ENCODE assay signal across 20 cellular contexts in the genomic region with DNA sequence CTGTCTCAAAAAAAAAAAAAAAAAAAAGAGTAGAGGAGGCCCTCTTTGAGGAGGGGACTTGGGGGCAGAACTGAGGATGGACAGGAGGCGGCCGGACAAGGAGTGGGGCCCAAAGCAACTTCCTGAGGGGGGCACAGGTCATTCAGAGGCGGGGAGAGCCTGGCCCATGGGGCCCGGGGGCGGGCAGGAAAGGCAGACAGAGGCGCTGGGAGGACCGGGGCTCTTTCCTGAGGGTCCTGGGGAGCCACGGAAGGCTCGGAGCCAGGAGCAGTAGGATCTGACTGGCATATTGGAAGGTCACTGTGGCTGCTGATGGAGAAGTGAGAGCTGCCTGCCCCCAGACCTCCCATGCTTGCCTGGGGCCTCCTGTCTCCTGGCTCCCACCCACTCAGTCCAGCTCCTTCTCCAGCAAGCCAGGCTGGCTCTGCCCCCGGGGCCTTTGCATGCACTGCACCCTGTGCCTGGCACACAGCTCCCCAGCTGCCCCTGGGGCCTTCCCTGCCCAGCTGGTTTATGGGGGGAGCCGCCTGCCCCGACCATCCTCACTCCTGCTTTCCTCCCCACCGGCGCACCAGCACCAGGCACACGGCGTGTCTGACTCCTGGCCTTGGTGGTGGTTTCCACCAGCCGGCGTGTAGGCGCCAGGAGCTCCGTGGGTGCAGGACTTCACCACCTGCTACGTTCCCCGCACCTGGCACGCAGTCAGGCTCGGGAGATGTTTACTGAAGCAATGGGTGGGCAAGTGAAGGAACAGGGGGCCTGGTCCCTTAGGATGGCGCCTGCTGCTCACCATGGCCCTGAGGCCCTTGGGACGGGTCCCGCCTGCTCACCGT. TPM values are rescaled to one million over a fixed set of nuclear protein-coding genes. Genes with fewer than 3 reads are reported as not detected.
DNase-seq lines count a peak whose midpoint lies in the region; ATAC-seq, FAIRE-seq and TF ChIP-seq lines count a peak whose summit lies in the region.
"Had no signal": no experiment of that assay in that cellular context is flagged by ENCODE, and none has a peak within 500 bp of the region (broad histone marks: within the 10 kb centered on the region; RNA-seq: fewer than 3 reads in every experiment).

No MANE protein-coding gene starts in this region.

- no peak for ATAC-seq in activated naive CD8-positive, alpha-beta T cell treated with anti-CD3 and anti-CD28 coated beads, Interleukin-2, amount 10 ng/mL, durations not matched to agents 7 days and 5 days (ENCODE audit: low read depth)
- ATAC-seq in activated naive CD8-positive, alpha-beta T cell treated with anti-CD3 and anti-CD28 coated beads, Interleukin-2, amount 50 U/mL, for 24 hours, result no peak
- ATAC-seq in HepG2 (no peak), upper lobe of right lung (no peak), HG03432 (IDR thresholded peaks at IDR 0.05; ENCODE audit: unreplicated experiment) (no peak), natural killer cell (no peak)

- TF ChIP-seq EP300 in HepG2 (IDR thresholded peaks at IDR 0.05; ENCODE audit: low read depth in 2 of 2, low read length in 2 of 2), result no peak
- no peak for TF ChIP-seq EP300 in HepG2 (CRISPR knock-in tag; IDR thresholded peaks at IDR 0.05; ENCODE audit: borderline replicate concordance)

- WGBS in HepG2 (ENCODE audit: low lambda C conversion rate), result 62% methylated on average over 19 of the region's 28 CpGs

- CTCF ChIA-PET in HepG2 (lab: Yijun Ruan, JAX; ENCODE audit: low intra/inter-chr PET ratio, low total read pairs), result interaction anchor here (1.0 kb wide), 1 partner anchor 182 kb away, joined by 5 read pairs; no protein-coding TSS in a partner anchor

- H3K9me3 ChIP-seq in NT2/D1 (ENCODE audit: insufficient read depth, low read length) (no peaks in the 10 kb centered on the region), HepG2 (ENCODE audit: low read length) (no peaks in the 10 kb centered on the region), upper lobe of right lung (no peaks in the 10 kb centered on the region)
- H3K9me3 ChIP-seq: uterus had no signal

- no peaks in the 10 kb centered on the region for H3K36me3 ChIP-seq in NT2/D1 (ENCODE audit: insufficient read depth, insufficient read length, low read length)
- H3K36me3 ChIP-seq in HepG2 (replicated peaks in 1 of 2; ENCODE audit: control insufficient read depth in 1 of 2, insufficient read depth in 2 of 2, low read length in 2 of 2), result no peaks in the 10 kb centered on the region
- no peaks in the 10 kb centered on the region for H3K36me3 ChIP-seq in upper lobe of right lung
- H3K36me3 ChIP-seq: neural progenitor cell, uterus had no signal

- peaks cover 10% of the 10 kb centered on the region for H3K4me1 Mint-ChIP-seq in activated naive CD8-positive, alpha-beta T cell treated with anti-CD3 and anti-CD28 coated beads, Interleukin-2, amount 10 ng/mL, durations not matched to agents 7 days and 5 days
- peaks cover 8% of the 10 kb centered on the region for H3K4me1 Mint-ChIP-seq in activated naive CD8-positive, alpha-beta T cell treated with anti-CD3 and anti-CD28 coated beads, Interleukin-2, amount 50 U/mL, for 24 hours
- H3K4me1 Mint-ChIP-seq in natural killer cell, result peaks cover 0 to 9% of the 10 kb centered on the region in 2 donors

- FAIRE-seq in HepG2 (lab: Jason Lieb, UNC), result no peak
- FAIRE-seq: astrocyte, endothelial cell of umbilical vein, frontal cortex, GM19239 had no signal

- H3K27me3 ChIP-seq in NT2/D1 (ENCODE audit: insufficient read depth, insufficient read length) (no peaks in the 10 kb centered on the region), HepG2 (ENCODE audit: control insufficient read depth in 1 of 2, insufficient read depth in 2 of 2, low read length in 2 of 2) (peaks cover 9 to 46% of the 10 kb centered on the region in 2 experiments), upper lobe of right lung (no peaks in the 10 kb centered on the region)
- H3K27me3 ChIP-seq: neural progenitor cell, uterus had no signal

- H3K27ac Mint-ChIP-seq in activated naive CD8-positive, alpha-beta T cell treated with anti-CD3 and anti-CD28 coated beads, Interleukin-2, amount 10 ng/mL, durations not matched to agents 7 days and 5 days, result no peak overlapping the region
- H3K27ac Mint-ChIP-seq in activated naive CD8-positive, alpha-beta T cell treated with anti-CD3 and anti-CD28 coated beads, Interleukin-2, amount 50 U/mL, for 24 hours, result no peak overlapping the region
- H3K27ac Mint-ChIP-seq in natural killer cell, result no peak overlapping the region
- H3K27ac Mint-ChIP-seq: activated CD4-positive, alpha-beta T cell treated with anti-CD3 and anti-CD28 coated beads, Interleukin-2, amount 10 ng/mL, durations not matched to agents 24 days and 14 days; neural progenitor cell; T-helper 2 cell treated with Interferon-gamma antibody and Interleukin-4, amounts not matched to agents 5 μg/mL and 100 μg/mL, for 36 hours had no signal

- in situ Hi-C loops in HepG2 (cut with HindIII; ENCODE audit: extremely low pct_ligation_motif_present, low pct_unique_long_range_greater_than_20kb), result loop anchor here (5.0 kb wide), 1 partner anchor 248 kb away; a partner anchor contains a TSS

- peaks cover 27% of the 10 kb centered on the region for H3K4me1 ChIP-seq in NT2/D1 (ENCODE audit: insufficient read depth, insufficient read length)
- peaks cover 56% of the 10 kb centered on the region for H3K4me1 ChIP-seq in HepG2 (ENCODE audit: insufficient read depth, low read length)
- peaks cover 16% of the 10 kb centered on the region for H3K4me1 ChIP-seq in upper lobe of right lung
- H3K4me1 ChIP-seq: uterus had no signal

- intact Hi-C loops in HepG2 (cut with micrococcal nuclease; ENCODE audit: unreplicated experiment) (loop anchor here (2.0 to 5.0 kb wide), 2 partner anchors 45 to 138 kb away; a partner anchor contains a TSS), upper lobe of right lung (cut with DNase I) (no loop called here), natural killer cell (cut with micrococcal nuclease) (no loop called here)

- H3K27me3 Mint-ChIP-seq in activated naive CD8-positive, alpha-beta T cell treated with anti-CD3 and anti-CD28 coated beads, Interleukin-2, amount 10 ng/mL, durations not matched to agents 7 days and 5 days, result no peaks in the 10 kb centered on the region
- H3K27me3 Mint-ChIP-seq in activated naive CD8-positive, alpha-beta T cell treated with anti-CD3 and anti-CD28 coated beads, Interleukin-2, amount 50 U/mL, for 24 hours, result no peaks in the 10 kb centered on the region
- no peaks in the 10 kb centered on the region for H3K27me3 Mint-ChIP-seq in natural killer cell (ENCODE audit: low read depth in 2 of 2)
- H3K27me3 Mint-ChIP-seq: activated CD4-positive, alpha-beta T cell treated with anti-CD3 and anti-CD28 coated beads, Interleukin-2, amount 10 ng/mL, durations not matched to agents 24 days and 14 days had no signal

- H3K4me2 ChIP-seq in HepG2 (ENCODE audit: low read depth, low read length), result peak overlapping the region; percentile 95
- H3K4me2 ChIP-seq: neural progenitor cell had no signal

- H2AFZ ChIP-seq in HepG2 (ENCODE audit: low read length), result no peak overlapping the region

- H3K36me3 Mint-ChIP-seq in activated naive CD8-positive, alpha-beta T cell treated with anti-CD3 and anti-CD28 coated beads, Interleukin-2, amount 10 ng/mL, durations not matched to agents 7 days and 5 days, result no peaks in the 10 kb centered on the region
- no peaks in the 10 kb centered on the region for H3K36me3 Mint-ChIP-seq in activated naive CD8-positive, alpha-beta T cell treated with anti-CD3 and anti-CD28 coated beads, Interleukin-2, amount 50 U/mL, for 24 hours (ENCODE audit: low read depth)
- no peaks in the 10 kb centered on the region for H3K36me3 Mint-ChIP-seq in natural killer cell
- H3K36me3 Mint-ChIP-seq: neural progenitor cell had no signal

- POLR2A ChIA-PET in activated naive CD8-positive, alpha-beta T cell treated with anti-CD3 and anti-CD28 coated beads, Interleukin-2, amount 10 ng/mL, durations not matched to agents 7 days and 5 days (lab: Charles Lee), result no interaction called here
- POLR2A ChIA-PET in HepG2 (lab: Yijun Ruan, JAX), result interaction anchor here (0.9 to 1.4 kb wide), 4 partner anchors 41 to 247 kb away, joined by 3 to 6 read pairs (median 4); a partner anchor contains a TSS

- H3K4me3 Mint-ChIP-seq in activated naive CD8-positive, alpha-beta T cell treated with anti-CD3 and anti-CD28 coated beads, Interleukin-2, amount 10 ng/mL, durations not matched to agents 7 days and 5 days, result no peak overlapping the region
- H3K4me3 Mint-ChIP-seq in activated naive CD8-positive, alpha-beta T cell treated with anti-CD3 and anti-CD28 coated beads, Interleukin-2, amount 50 U/mL, for 24 hours, result no peak overlapping the region
- no peak overlapping the region for H3K4me3 Mint-ChIP-seq in natural killer cell
- H3K4me3 Mint-ChIP-seq: activated CD4-positive, alpha-beta T cell treated with anti-CD3 and anti-CD28 coated beads, Interleukin-2, amount 10 ng/mL, durations not matched to agents 24 days and 14 days; neural progenitor cell; T-helper 2 cell treated with Interferon-gamma antibody and Interleukin-4, amounts not matched to agents 5 μg/mL and 100 μg/mL, for 36 hours had no signal

- no peak for TF ChIP-seq RAD21 in HepG2 (CRISPR knock-in tag; IDR thresholded peaks at IDR 0.05)

- TF ChIP-seq POLR2A in HepG2 (IDR thresholded peaks at IDR 0.05; ENCODE audit: insufficient read depth in 1 of 2, low read depth in 2 of 2, low read length in 2 of 2), result no peak

- H3K9ac ChIP-seq in NT2/D1 (ENCODE audit: insufficient read length, low read depth), result peak overlapping the region; percentile 61
- no peak overlapping the region for H3K9ac ChIP-seq in HepG2 (ENCODE audit: insufficient read depth, low read depth, low read length)
- H3K9ac ChIP-seq: neural progenitor cell had no signal

- H3K4me3 ChIP-seq in NT2/D1 (ENCODE audit: insufficient read length, low read depth) (no peak overlapping the region), HepG2 (replicated peaks in 1 of 3; ENCODE audit: insufficient read depth in 1 of 3, low read depth in 2 of 3, low read length in 3 of 3) (peak overlapping the region in 1 of 3 experiments; percentile 14; a peak in 1 of 6 replicates), upper lobe of right lung (no peak overlapping the region)
- H3K4me3 ChIP-seq: neural progenitor cell, uterus had no signal

- peak; percentile 23 for DNase-seq in activated naive CD8-positive, alpha-beta T cell treated with anti-CD3 and anti-CD28 coated beads, Interleukin-2, amount 10 ng/mL, durations not matched to agents 7 days and 5 days
- no peak for DNase-seq in activated naive CD8-positive, alpha-beta T cell treated with anti-CD3 and anti-CD28 coated beads, Interleukin-2, amount 50 U/mL, for 24 hours
- DNase-seq in NT2/D1 (ENCODE audit: low read depth, low spot score), result no peak
- DNase-seq in HepG2 (ENCODE audit: low spot score), result no peak
- peak; percentile 56 for DNase-seq in upper lobe of right lung
- no peak for DNase-seq in NCI-H82 (lab: John Stamatoyannopoulos, UW)
- no peak for DNase-seq in natural killer cell
- DNase-seq: activated CD4-positive, alpha-beta T cell treated with anti-CD3 and anti-CD28 coated beads, Interleukin-2, amount 10 ng/mL, durations not matched to agents 24 days and 14 days; activated gamma-delta T cell; DMS53; Karpas-422; SHP77 treated with DMSO at 0.1 percent for 48 hours had no signal

- no peaks in the 10 kb centered on the region for H3K9me3 Mint-ChIP-seq in activated naive CD8-positive, alpha-beta T cell treated with anti-CD3 and anti-CD28 coated beads, Interleukin-2, amount 10 ng/mL, durations not matched to agents 7 days and 5 days
- no peaks in the 10 kb centered on the region for H3K9me3 Mint-ChIP-seq in activated naive CD8-positive, alpha-beta T cell treated with anti-CD3 and anti-CD28 coated beads, Interleukin-2, amount 50 U/mL, for 24 hours
- no peaks in the 10 kb centered on the region for H3K9me3 Mint-ChIP-seq in natural killer cell
- H3K9me3 Mint-ChIP-seq: activated CD4-positive, alpha-beta T cell treated with anti-CD3 and anti-CD28 coated beads, Interleukin-2, amount 10 ng/mL, durations not matched to agents 24 days and 14 days; neural progenitor cell; T-helper 2 cell treated with Interferon-gamma antibody and Interleukin-4, amounts not matched to agents 5 μg/mL and 100 μg/mL, for 36 hours had no signal

- no TSS peak for BruUV-seq in HepG2 (replicated peaks; lab: Mats Ljungman, UMichigan)

- no peak for TF ChIP-seq CTCF in HepG2 (CRISPR knock-in tag; IDR thresholded peaks at IDR 0.05)
- no peak for TF ChIP-seq CTCF in upper lobe of right lung (IDR thresholded peaks at IDR 0.05)
- TF ChIP-seq CTCF in natural killer cell (IDR thresholded peaks at IDR 0.05), result no peak

- H3K27ac ChIP-seq in HepG2 (ENCODE audit: extremely low read length, insufficient read depth, low read length), result no peak overlapping the region
- no peak overlapping the region for H3K27ac ChIP-seq in upper lobe of right lung
- H3K27ac ChIP-seq: neural progenitor cell, uterus had no signal

- H3K79me2 ChIP-seq in HepG2 (ENCODE audit: insufficient read depth, low read length), result no peaks in the 10 kb centered on the region

- H4K20me1 ChIP-seq in HepG2 (ENCODE audit: insufficient read depth, low read length), result no peaks in the 10 kb centered on the region

RNA-seq across cellular contexts. Expression of a gene that starts 5.6 kb away (rescaled TPM):
- total RNA-seq in activated naive CD8-positive, alpha-beta T cell treated with anti-CD3 and anti-CD28 coated beads, Interleukin-2, amount 10 ng/mL, durations not matched to agents 7 days and 5 days, result under 1 TPM; 0.09 to 0.11 TPM
- 0.35 and 0.80 TPM in 2 replicates for total RNA-seq in HepG2 (2016; rRNA removed; fragmentation: Illumina TruSeq; extraction: Trizol)
- 0.09 TPM in 1 of 2 replicates, not detected in the other for total RNA-seq in HepG2 (2016; cell fraction: cytosol; rRNA removed; fragmentation: Illumina TruSeq; extraction: Trizol; ENCODE audit: low read depth)
- total RNA-seq in HepG2 (2016; cell fraction: insoluble cytoplasmic fraction; rRNA removed; fragmentation: Illumina TruSeq; extraction: Trizol), result 0.51 and 1.2 TPM in 2 replicates
- 0.34 and 0.38 TPM in 2 replicates for total RNA-seq in HepG2 (2016; cell fraction: membrane; rRNA removed; fragmentation: Illumina TruSeq; extraction: Trizol)
- 0.47 and 0.62 TPM in 2 replicates for total RNA-seq in HepG2 (2016; cell fraction: nucleus; rRNA removed; fragmentation: Illumina TruSeq; extraction: Trizol)
- polyA plus RNA-seq in HepG2 (2011; rRNA removed), result 0.42 and 0.45 TPM in 2 replicates
- 0.29 and 0.58 TPM in 2 replicates for polyA plus RNA-seq in HepG2 (2011; cell fraction: cytosol; rRNA removed)
- 2.1 TPM in 2 replicates for polyA plus RNA-seq in HepG2 (2011; cell fraction: nucleus; rRNA removed)
- 0.66 and 0.68 TPM in 2 replicates for polyA plus RNA-seq in HepG2 (2012)
- polyA plus RNA-seq in HepG2 (2016; cell fraction: cytosol; fragmentation: Illumina TruSeq; extraction: Trizol; ENCODE audit: low read depth), result 0.03 and 0.12 TPM in 2 replicates
- 0.39 and 0.45 TPM in 2 replicates for polyA plus RNA-seq in HepG2 (2016; cell fraction: insoluble cytoplasmic fraction; fragmentation: Illumina TruSeq; extraction: Trizol; ENCODE audit: low read depth)
- polyA plus RNA-seq in HepG2 (2016; cell fraction: membrane; fragmentation: Illumina TruSeq; extraction: Trizol; ENCODE audit: low read depth), result 0.17 and 0.19 TPM in 2 replicates
- 0.68 and 1.8 TPM in 2 replicates for polyA plus RNA-seq in HepG2 (2016; cell fraction: nucleus; fragmentation: Illumina TruSeq; extraction: Trizol; ENCODE audit: insufficient read depth, low read depth)
- 0.05 and 1.2 TPM in 2 replicates for polyA minus RNA-seq in HepG2 (2011; rRNA and poly(A)+ RNA removed; ENCODE audit: low replicate concordance)
- 0.40 and 0.53 TPM in 2 replicates for polyA minus RNA-seq in HepG2 (2011; cell fraction: cytosol; rRNA and poly(A)+ RNA removed)
- 0.39 and 0.50 TPM in 2 replicates for polyA minus RNA-seq in HepG2 (2011; cell fraction: nucleus; rRNA and poly(A)+ RNA removed)
- 0.35 TPM for total RNA-seq in upper lobe of right lung
- not detected for total RNA-seq in natural killer cell
- total RNA-seq: astrocyte, endothelial cell of umbilical vein had no signal
- polyA plus RNA-seq: endothelial cell of umbilical vein had no signal

RNA-seq across cellular contexts. Expression of a gene that starts 32.7 kb away (rescaled TPM):
- total RNA-seq in activated naive CD8-positive, alpha-beta T cell treated with anti-CD3 and anti-CD28 coated beads, Interleukin-2, amount 10 ng/mL, durations not matched to agents 7 days and 5 days, result not detected
- total RNA-seq in HepG2 (2016; rRNA removed; fragmentation: Illumina TruSeq; extraction: Trizol) (not detected in 2 replicates), upper lobe of right lung (0.90 TPM), natural killer cell (not detected)
- not detected in 2 replicates for total RNA-seq in HepG2 (2016; cell fraction: cytosol; rRNA removed; fragmentation: Illumina TruSeq; extraction: Trizol; ENCODE audit: low read depth)
- total RNA-seq in HepG2 (2016; cell fraction: insoluble cytoplasmic fraction; rRNA removed; fragmentation: Illumina TruSeq; extraction: Trizol), result not detected in 2 replicates
- not detected in 2 replicates for total RNA-seq in HepG2 (2016; cell fraction: membrane; rRNA removed; fragmentation: Illumina TruSeq; extraction: Trizol)
- total RNA-seq in HepG2 (2016; cell fraction: nucleus; rRNA removed; fragmentation: Illumina TruSeq; extraction: Trizol), result not detected in 2 replicates
- 0.05 and 0.07 TPM in 2 replicates for polyA plus RNA-seq in HepG2 (2011; rRNA removed)
- polyA plus RNA-seq in HepG2 (2011; cell fraction: cytosol; rRNA removed), result 0.03 and 0.05 TPM in 2 replicates
- polyA plus RNA-seq in HepG2 (2011; cell fraction: nucleus; rRNA removed), result 0.35 and 0.38 TPM in 2 replicates
- polyA plus RNA-seq in HepG2 (2012), result not detected in 2 replicates
- polyA plus RNA-seq in HepG2 (2016; cell fraction: cytosol; fragmentation: Illumina TruSeq; extraction: Trizol; ENCODE audit: low read depth), result not detected in 2 replicates
- polyA plus RNA-seq in HepG2 (2016; cell fraction: insoluble cytoplasmic fraction; fragmentation: Illumina TruSeq; extraction: Trizol; ENCODE audit: low read depth), result not detected in 2 replicates
- not detected in 2 replicates for polyA plus RNA-seq in HepG2 (2016; cell fraction: membrane; fragmentation: Illumina TruSeq; extraction: Trizol; ENCODE audit: low read depth)
- polyA plus RNA-seq in HepG2 (2016; cell fraction: nucleus; fragmentation: Illumina TruSeq; extraction: Trizol; ENCODE audit: insufficient read depth, low read depth), result not detected in 2 replicates
- polyA minus RNA-seq in HepG2 (2011; rRNA and poly(A)+ RNA removed; ENCODE audit: low replicate concordance), result 0.23 and 0.42 TPM in 2 replicates
- polyA minus RNA-seq in HepG2 (2011; cell fraction: cytosol; rRNA and poly(A)+ RNA removed), result not detected in 2 replicates
- polyA minus RNA-seq in HepG2 (2011; cell fraction: nucleus; rRNA and poly(A)+ RNA removed), result 0.12 and 0.39 TPM in 2 replicates
- total RNA-seq: activated CD4-positive, alpha-beta T cell treated with anti-CD3 and anti-CD28 coated beads, Interleukin-2, amount 10 ng/mL, durations not matched to agents 24 days and 14 days; endothelial cell of umbilical vein had no signal
- polyA plus RNA-seq: endothelial cell of umbilical vein had no signal

RNA-seq across cellular contexts. Expression of a gene that starts 44.9 kb away (rescaled TPM):
- 10 to 100 TPM; 27.8 to 30.6 TPM for total RNA-seq in activated naive CD8-positive, alpha-beta T cell treated with anti-CD3 and anti-CD28 coated beads, Interleukin-2, amount 10 ng/mL, durations not matched to agents 7 days and 5 days
- total RNA-seq in HepG2 (2016; rRNA removed; fragmentation: Illumina TruSeq; extraction: Trizol), result 31.6 and 38.6 TPM in 2 replicates
- 12.3 and 14.5 TPM in 2 replicates for total RNA-seq in HepG2 (2016; cell fraction: cytosol; rRNA removed; fragmentation: Illumina TruSeq; extraction: Trizol; ENCODE audit: low read depth)
- total RNA-seq in HepG2 (2016; cell fraction: insoluble cytoplasmic fraction; rRNA removed; fragmentation: Illumina TruSeq; extraction: Trizol), result 30.5 and 37.5 TPM in 2 replicates
- total RNA-seq in HepG2 (2016; cell fraction: membrane; rRNA removed; fragmentation: Illumina TruSeq; extraction: Trizol), result 23.6 and 24.7 TPM in 2 replicates
- total RNA-seq in HepG2 (2016; cell fraction: nucleus; rRNA removed; fragmentation: Illumina TruSeq; extraction: Trizol), result 29.1 and 39.0 TPM in 2 replicates
- polyA plus RNA-seq in HepG2 (2011; rRNA removed), result 27.9 and 29.8 TPM in 2 replicates
- polyA plus RNA-seq in HepG2 (2011; cell fraction: cytosol; rRNA removed), result 17.1 and 23.0 TPM in 2 replicates
- 64.3 and 65.1 TPM in 2 replicates for polyA plus RNA-seq in HepG2 (2011; cell fraction: nucleus; rRNA removed)
- polyA plus RNA-seq in HepG2 (2012), result 22.1 and 29.8 TPM in 2 replicates
- 13.7 and 14.3 TPM in 2 replicates for polyA plus RNA-seq in HepG2 (2016; cell fraction: cytosol; fragmentation: Illumina TruSeq; extraction: Trizol; ENCODE audit: low read depth)
- 25.9 and 34.7 TPM in 2 replicates for polyA plus RNA-seq in HepG2 (2016; cell fraction: insoluble cytoplasmic fraction; fragmentation: Illumina TruSeq; extraction: Trizol; ENCODE audit: low read depth)
- 18.7 and 19.5 TPM in 2 replicates for polyA plus RNA-seq in HepG2 (2016; cell fraction: membrane; fragmentation: Illumina TruSeq; extraction: Trizol; ENCODE audit: low read depth)
- 41.1 and 45.5 TPM in 2 replicates for polyA plus RNA-seq in HepG2 (2016; cell fraction: nucleus; fragmentation: Illumina TruSeq; extraction: Trizol; ENCODE audit: insufficient read depth, low read depth)
- polyA minus RNA-seq in HepG2 (2011; rRNA and poly(A)+ RNA removed; ENCODE audit: low replicate concordance), result 43.6 and 66.5 TPM in 2 replicates
- polyA minus RNA-seq in HepG2 (2011; cell fraction: cytosol; rRNA and poly(A)+ RNA removed), result 13.8 and 14.8 TPM in 2 replicates
- polyA minus RNA-seq in HepG2 (2011; cell fraction: nucleus; rRNA and poly(A)+ RNA removed), result 50.2 and 65.3 TPM in 2 replicates
- 13.0 TPM for total RNA-seq in upper lobe of right lung
- 10 to 100 TPM; 16.3 to 24.6 (median 20.1) TPM for total RNA-seq in natural killer cell

RNA-seq across cellular contexts. Expression of a gene that starts 53.0 kb away (rescaled TPM):
- under 1 TPM in 1 of 2 experiments, not detected in 1; 0.42 TPM for total RNA-seq in activated naive CD8-positive, alpha-beta T cell treated with anti-CD3 and anti-CD28 coated beads, Interleukin-2, amount 10 ng/mL, durations not matched to agents 7 days and 5 days
- total RNA-seq in HepG2 (2016; rRNA removed; fragmentation: Illumina TruSeq; extraction: Trizol) (not detected in 2 replicates), upper lobe of right lung (not detected), natural killer cell (1 to 10 TPM in 2 of 3 donors, under 1 TPM in 1; 0.33 to 4.8 (median 4.3) TPM)
- not detected in 2 replicates for total RNA-seq in HepG2 (2016; cell fraction: cytosol; rRNA removed; fragmentation: Illumina TruSeq; extraction: Trizol; ENCODE audit: low read depth)
- not detected in 2 replicates for total RNA-seq in HepG2 (2016; cell fraction: insoluble cytoplasmic fraction; rRNA removed; fragmentation: Illumina TruSeq; extraction: Trizol)
- total RNA-seq in HepG2 (2016; cell fraction: membrane; rRNA removed; fragmentation: Illumina TruSeq; extraction: Trizol), result not detected in 2 replicates
- total RNA-seq in HepG2 (2016; cell fraction: nucleus; rRNA removed; fragmentation: Illumina TruSeq; extraction: Trizol), result not detected in 2 replicates
- polyA plus RNA-seq in HepG2 (2011; rRNA removed), result 0.05 and 0.09 TPM in 2 replicates
- 0.06 TPM in 1 of 2 replicates, not detected in the other for polyA plus RNA-seq in HepG2 (2011; cell fraction: cytosol; rRNA removed)
- 0.05 and 0.31 TPM in 2 replicates for polyA plus RNA-seq in HepG2 (2011; cell fraction: nucleus; rRNA removed)
- 0.28 TPM in 1 of 2 replicates, not detected in the other for polyA plus RNA-seq in HepG2 (2012)
- not detected in 2 replicates for polyA plus RNA-seq in HepG2 (2016; cell fraction: cytosol; fragmentation: Illumina TruSeq; extraction: Trizol; ENCODE audit: low read depth)
- polyA plus RNA-seq in HepG2 (2016; cell fraction: insoluble cytoplasmic fraction; fragmentation: Illumina TruSeq; extraction: Trizol; ENCODE audit: low read depth), result not detected in 2 replicates
- polyA plus RNA-seq in HepG2 (2016; cell fraction: membrane; fragmentation: Illumina TruSeq; extraction: Trizol; ENCODE audit: low read depth), result not detected in 2 replicates
- polyA plus RNA-seq in HepG2 (2016; cell fraction: nucleus; fragmentation: Illumina TruSeq; extraction: Trizol; ENCODE audit: insufficient read depth, low read depth), result not detected in 2 replicates
- 0.22 and 1.4 TPM in 2 replicates for polyA minus RNA-seq in HepG2 (2011; rRNA and poly(A)+ RNA removed; ENCODE audit: low replicate concordance)
- polyA minus RNA-seq in HepG2 (2011; cell fraction: cytosol; rRNA and poly(A)+ RNA removed), result not detected in 2 replicates
- 0.13 TPM in 1 of 2 replicates, not detected in the other for polyA minus RNA-seq in HepG2 (2011; cell fraction: nucleus; rRNA and poly(A)+ RNA removed)

Comparison
In these comparisons a context has a peak if more than half of its experiments do, and no peak if none do; other contexts are left out.
1. DNase-seq: peak in activated naive CD8-positive, alpha-beta T cell treated with anti-CD3 and anti-CD28 coated beads, Interleukin-2, amount 10 ng/mL, durations not matched to agents 7 days and 5 days (single experiment) and upper lobe of right lung (single experiment); none in activated naive CD8-positive, alpha-beta T cell treated with anti-CD3 and anti-CD28 coated beads, Interleukin-2, amount 50 U/mL, for 24 hours (single experiment), NT2/D1 (single experiment), HepG2 (single experiment), NCI-H82 (single experiment) and natural killer cell (single experiment).